In genomic region chr12:57093412-57094193, GRCh38 we compare ENCODE assay signal across 8 cellular contexts. TPM values are rescaled to one million over a fixed set of nuclear protein-coding genes. Genes with fewer than 3 reads are reported as not detected.
DNase-seq lines count a peak whose midpoint lies in the region; ATAC-seq lines count a peak whose summit lies in the region.

No MANE protein-coding gene starts in this region.

- peak overlapping the region; percentile 93 for H3K18ac ChIP-seq in neuronal stem cell (ENCODE audit: low read length)

- peaks cover 37 to 38% of the 10 kb centered on the region in 2 donors for H3K4me1 ChIP-seq in neuronal stem cell (ENCODE audit: control insufficient read depth in 2 of 2, insufficient read depth in 1 of 2, low read depth in 1 of 2, low read length in 2 of 2)
- H3K4me1 ChIP-seq in thymus (ENCODE audit: control insufficient read depth, insufficient read depth, low read length): peaks cover 7% of the 10 kb centered on the region

- H3K4me3 ChIP-seq in neuronal stem cell (ENCODE audit: low read length in 2 of 2) (peak overlapping the region in 1 of 2 donors; percentile 15), thymus (ENCODE audit: low read length) (no peak overlapping the region)

- H3K27me3 ChIP-seq in neuronal stem cell (ENCODE audit: control insufficient read depth in 3 of 3, insufficient read depth in 3 of 3, low read depth in 1 of 3, low read length in 3 of 3): no peaks in the 10 kb centered on the region
- H3K27me3 ChIP-seq in thymus (ENCODE audit: control insufficient read depth, insufficient read depth): no peaks in the 10 kb centered on the region

- H3K36me3 ChIP-seq in neuronal stem cell (replicated peaks in 1 of 2; ENCODE audit: control insufficient read depth in 2 of 2, insufficient read depth in 2 of 2, low read length in 2 of 2) (peaks cover 39 to 79% of the 10 kb centered on the region in 2 donors), thymus (ENCODE audit: control insufficient read depth, insufficient read depth) (peaks cover 43% of the 10 kb centered on the region)

- H3K23ac ChIP-seq in neuronal stem cell (ENCODE audit: low read depth, low read length, poor library complexity): peak overlapping the region; percentile 60

- peak overlapping the region; percentile 46 for H2AFZ ChIP-seq in neuronal stem cell (ENCODE audit: low read length)

- DNase-seq in NCI-H526 (lab: John Stamatoyannopoulos, UW) (peak; percentile 21 to 49), NCI-H526 treated with DMSO at 0.1 percent for 48 hours (lab: John Stamatoyannopoulos, UW) (no peak), NCI-H2227 treated with DMSO at 0.1 percent for 48 hours (lab: John Stamatoyannopoulos, UW) (peak; percentile 49), fibroblast of gingiva (ENCODE audit: low read depth) (peak; percentile 80), neuronal stem cell (ENCODE audit: low spot score) (peak; percentile 77)
- DNase-seq in activated T-cell treated with anti-CD3 and anti-CD28 coated beads, Interleukin-2, amount 50 U/mL, for 1 hour: peak; percentile 68

- ATAC-seq in GM21423 (IDR thresholded peaks at IDR 0.05; ENCODE audit: unreplicated experiment): no peak

- H3K9me3 ChIP-seq in neuronal stem cell (replicated peaks in 1 of 2; ENCODE audit: control insufficient read depth in 2 of 2, insufficient read depth in 1 of 2, low read depth in 1 of 2, low read length in 2 of 2): no peaks in the 10 kb centered on the region
- no peaks in the 10 kb centered on the region for H3K9me3 ChIP-seq in thymus (ENCODE audit: control insufficient read depth)

- peak overlapping the region; percentile 96 for H2BK15ac ChIP-seq in neuronal stem cell (ENCODE audit: low read length)

- WGBS in neuronal stem cell (ENCODE audit: extremely low coverage in 2 of 2, insufficient read length in 2 of 2, insufficient replicate concordance in 1 of 2), 2 donors: no CpG with 5 or more reads among the region's 24 CpGs
- 70% methylated on average over 24 of the region's 24 CpGs for WGBS in thymus

- H3K27ac ChIP-seq in neuronal stem cell (replicated peaks; ENCODE audit: low read length): peak overlapping the region; percentile 74
- H3K27ac ChIP-seq in thymus (ENCODE audit: low read depth): peak overlapping the region; percentile 57

- H3K4me2 ChIP-seq in neuronal stem cell (ENCODE audit: insufficient read depth, low read length, poor library complexity, severe bottlenecking): peak overlapping the region; percentile 29

- H4K91ac ChIP-seq in neuronal stem cell (ENCODE audit: low read depth, low read length, poor library complexity): peak overlapping the region; percentile 92

- peak overlapping the region; percentile 85 for H3K9ac ChIP-seq in neuronal stem cell (ENCODE audit: low read depth, low read length, poor library complexity)

- H2BK120ac ChIP-seq in neuronal stem cell (ENCODE audit: low read depth, low read length): peak overlapping the region; percentile 56

- H3K14ac ChIP-seq in neuronal stem cell (ENCODE audit: low read length): peak overlapping the region; percentile 14

- H2BK12ac ChIP-seq in neuronal stem cell (ENCODE audit: low read length): peak overlapping the region; percentile 89

- peak overlapping the region; percentile 95 for H2AK5ac ChIP-seq in neuronal stem cell (ENCODE audit: low read depth, low read length)

- peaks cover 16% of the 10 kb centered on the region for H3K79me1 ChIP-seq in neuronal stem cell (ENCODE audit: low read depth, low read length)

- H3K4ac ChIP-seq in neuronal stem cell (ENCODE audit: low read length): peak overlapping the region; percentile 86

- peak overlapping the region; percentile 55 for H2BK5ac ChIP-seq in neuronal stem cell (ENCODE audit: low read length)

- H4K8ac ChIP-seq in neuronal stem cell (ENCODE audit: low read depth, low read length): peak overlapping the region; percentile 88

RNA-seq across cellular contexts. Expression of gene NAB2, which starts 4.7 kb away (rescaled TPM):
- 51.0 TPM for polyA plus RNA-seq in neuronal stem cell (2013, experiment 1 of 2)
- 47.9 TPM for polyA plus RNA-seq in neuronal stem cell (2013, experiment 2 of 2)
- polyA plus RNA-seq in thymus: 32.7 TPM

RNA-seq across cellular contexts. Expression of gene NEMP1, which starts 15.0 kb away (rescaled TPM):
- polyA plus RNA-seq in neuronal stem cell (2013, experiment 1 of 2): 31.6 TPM
- 33.0 TPM for polyA plus RNA-seq in neuronal stem cell (2013, experiment 2 of 2)
- 9.5 TPM for polyA plus RNA-seq in thymus

RNA-seq across cellular contexts. Expression of gene STAT6, which starts 17.6 kb away (rescaled TPM):
- polyA plus RNA-seq in neuronal stem cell (2013, experiment 1 of 2): 9.9 TPM
- polyA plus RNA-seq in neuronal stem cell (2013, experiment 2 of 2): 8.0 TPM
- polyA plus RNA-seq in thymus: 236 TPM

RNA-seq across cellular contexts. Expression of gene LRP1, which starts 34.7 kb away (rescaled TPM):
- polyA plus RNA-seq in neuronal stem cell (2013, experiment 1 of 2): 13.3 TPM
- polyA plus RNA-seq in neuronal stem cell (2013, experiment 2 of 2): 12.4 TPM
- 22.6 TPM for polyA plus RNA-seq in thymus

RNA-seq across cellular contexts. Expression of gene MYO1A, which starts 43.7 kb away (rescaled TPM):
- 0.04 TPM for polyA plus RNA-seq in neuronal stem cell (2013, experiment 1 of 2)
- polyA plus RNA-seq in neuronal stem cell (2013, experiment 2 of 2): 0.01 TPM
- 0.52 TPM for polyA plus RNA-seq in thymus
